19 cellular contexts compared by ENCODE assay signal in the genomic region with DNA sequence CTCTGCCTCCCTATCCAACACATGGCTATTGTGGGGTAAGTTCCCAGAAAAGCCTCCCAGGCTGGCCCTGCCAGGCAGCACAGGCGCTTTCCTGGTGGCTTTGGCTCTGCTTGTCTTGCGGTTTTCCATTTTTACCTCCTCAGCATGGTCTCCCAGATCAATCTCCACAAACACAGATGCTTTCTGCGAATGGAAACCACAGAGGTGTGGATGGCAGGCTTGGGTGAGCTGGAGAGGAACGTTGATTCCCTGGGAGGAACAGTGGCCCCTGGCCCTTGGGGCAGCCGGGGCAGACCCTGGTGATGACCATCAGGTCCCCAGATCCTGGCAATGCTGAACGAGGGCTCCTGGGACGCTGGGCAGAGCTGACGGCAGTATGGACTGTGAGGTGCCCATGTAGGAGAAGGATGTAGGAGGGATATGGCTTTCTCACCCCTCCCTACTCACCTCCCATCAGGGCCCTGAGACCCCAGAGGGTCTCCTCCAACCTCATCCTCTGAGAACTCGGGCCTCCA.
"Had no signal": no experiment of that assay in that cellular context is flagged by ENCODE, and none has a peak within 500 bp of the region (broad histone marks: within the 10 kb centered on the region; RNA-seq: fewer than 3 reads in every experiment).

No MANE protein-coding gene starts in this region.

- DNase-seq: activated CD4-positive, alpha-beta memory T cell treated with anti-CD3 and anti-CD28 coated beads for 36 hours; activated CD4-positive, alpha-beta T cell treated with anti-CD3 and anti-CD28 coated beads for 48 hours; activated effector memory CD4-positive, alpha-beta T cell treated with Interleukin-2 at 50 U/mL for 16 hours; activated naive CD4-positive, alpha-beta T cell treated with anti-CD3 and anti-CD28 coated beads, Interleukin-2, amount 10 ng/mL, durations not matched to agents 7 days and 5 days; activated T-cell treated with anti-CD3 and anti-CD28 coated beads, Interleukin-2, amount 50 U/mL, for 72 hours; caudate nucleus; dermis blood vessel endothelial cell; effector CD8-positive, alpha-beta T cell; erythroblast; foreskin fibroblast; nucleus accumbens; stimulated activated CD4-positive, alpha-beta T cell treated with anti-CD3 and anti-CD28 coated beads, Interleukin-12 subunit alpha, Interleukin-12 subunit beta, amount 100 ng/mL, for 4 hours; stimulated activated naive CD8-positive, alpha-beta T cell treated with anti-CD3 and anti-CD28 coated beads, Interleukin-15, amount 100 ng/mL, for 72 hours; SW 1271; transverse colon; uterus had no signal

- H3K27me3 Mint-ChIP-seq: activated CD4-positive, alpha-beta memory T cell treated with anti-CD3 and anti-CD28 coated beads for 36 hours; activated naive CD4-positive, alpha-beta T cell treated with anti-CD3 and anti-CD28 coated beads, Interleukin-2, amount 10 ng/mL, durations not matched to agents 7 days and 5 days; stimulated activated naive CD8-positive, alpha-beta T cell treated with anti-CD3 and anti-CD28 coated beads, Interleukin-15, amount 100 ng/mL, for 72 hours had no signal

- H3K9me3 ChIP-seq: transverse colon, uterus had no signal

- H3K27me3 ChIP-seq: transverse colon, uterus had no signal

- H3K27ac Mint-ChIP-seq: activated CD4-positive, alpha-beta memory T cell treated with anti-CD3 and anti-CD28 coated beads for 36 hours; activated naive CD4-positive, alpha-beta T cell treated with anti-CD3 and anti-CD28 coated beads, Interleukin-2, amount 10 ng/mL, durations not matched to agents 7 days and 5 days; activated T-cell treated with anti-CD3 and anti-CD28 coated beads, Interleukin-2, amount 50 U/mL, for 72 hours; brain; mesothelial cell of epicardium; nephron; stimulated activated naive CD8-positive, alpha-beta T cell treated with anti-CD3 and anti-CD28 coated beads, Interleukin-15, amount 100 ng/mL, for 72 hours had no signal

- H3K9me3 Mint-ChIP-seq: activated CD4-positive, alpha-beta memory T cell treated with anti-CD3 and anti-CD28 coated beads for 36 hours; activated naive CD4-positive, alpha-beta T cell treated with anti-CD3 and anti-CD28 coated beads, Interleukin-2, amount 10 ng/mL, durations not matched to agents 7 days and 5 days; activated T-cell treated with anti-CD3 and anti-CD28 coated beads, Interleukin-2, amount 50 U/mL, for 72 hours; mesothelial cell of epicardium; nephron; stimulated activated naive CD8-positive, alpha-beta T cell treated with anti-CD3 and anti-CD28 coated beads, Interleukin-15, amount 100 ng/mL, for 72 hours had no signal

- H3K4me3 Mint-ChIP-seq: activated CD4-positive, alpha-beta memory T cell treated with anti-CD3 and anti-CD28 coated beads for 36 hours; activated naive CD4-positive, alpha-beta T cell treated with anti-CD3 and anti-CD28 coated beads, Interleukin-2, amount 10 ng/mL, durations not matched to agents 7 days and 5 days; activated T-cell treated with anti-CD3 and anti-CD28 coated beads, Interleukin-2, amount 50 U/mL, for 72 hours; brain; mesothelial cell of epicardium; nephron; stimulated activated naive CD8-positive, alpha-beta T cell treated with anti-CD3 and anti-CD28 coated beads, Interleukin-15, amount 100 ng/mL, for 72 hours had no signal

- H3K36me3 ChIP-seq: transverse colon, uterus had no signal

- H3K4me3 ChIP-seq: transverse colon, uterus had no signal

- ATAC-seq: activated T-cell treated with anti-CD3 and anti-CD28 coated beads, Interleukin-2, amount 50 U/mL, for 72 hours; stimulated activated naive CD8-positive, alpha-beta T cell treated with anti-CD3 and anti-CD28 coated beads, Interleukin-15, amount 100 ng/mL, for 72 hours had no signal

- H3K4me1 ChIP-seq: uterus had no signal

- H3K36me3 Mint-ChIP-seq: brain, mesothelial cell of epicardium had no signal

- H3K27ac ChIP-seq: transverse colon, uterus had no signal

- H3K4me1 Mint-ChIP-seq: activated naive CD4-positive, alpha-beta T cell treated with anti-CD3 and anti-CD28 coated beads, Interleukin-2, amount 10 ng/mL, durations not matched to agents 7 days and 5 days; brain; mesothelial cell of epicardium; nephron; stimulated activated naive CD8-positive, alpha-beta T cell treated with anti-CD3 and anti-CD28 coated beads, Interleukin-15, amount 100 ng/mL, for 72 hours had no signal
